ENCODE assay signal across 7 cellular contexts in the genomic region with DNA sequence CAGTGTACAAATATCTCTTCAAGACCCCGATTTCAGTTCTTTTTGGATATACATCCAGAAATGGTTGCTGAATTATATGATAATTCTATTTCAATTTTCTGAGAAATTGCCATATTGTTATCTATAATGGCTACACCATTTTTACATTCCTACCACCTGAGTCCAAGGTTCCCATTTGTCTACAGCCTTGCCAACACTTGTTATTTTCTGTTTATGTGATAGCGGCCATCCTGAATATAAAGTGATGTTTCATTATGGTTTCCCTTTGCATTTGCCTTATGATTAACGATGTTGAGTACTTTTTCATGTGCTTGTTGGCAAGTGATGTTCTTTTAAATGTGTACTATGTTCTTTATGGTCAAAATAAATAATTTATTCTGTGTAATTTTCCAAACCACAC. TPM values are rescaled to one million over a fixed set of nuclear protein-coding genes. Genes with fewer than 3 reads are reported as not detected.
"Had no signal": no experiment of that assay in that cellular context is flagged by ENCODE, and none has a peak within 500 bp of the region (broad histone marks: within the 10 kb centered on the region; RNA-seq: fewer than 3 reads in every experiment).

No MANE protein-coding gene starts in this region.

- H3K4me3 ChIP-seq: K562 had no signal

- H3K9ac ChIP-seq: KMS-11 had no signal

- H3K27ac ChIP-seq: HL-60, KMS-11 had no signal

- DNase-seq: IMR-90, KBM-7, KG1 had no signal

- H3K4me2 ChIP-seq: KMS-11 had no signal

- ATAC-seq: K562 had no signal

- FAIRE-seq: HTR-8/SVneo, K562 had no signal

RNA-seq across cellular contexts. Expression of a gene that starts 8.5 kb away (rescaled TPM):
- total RNA-seq: IMR-90, K562 had no signal
- polyA plus RNA-seq: IMR-90, K562 had no signal
